In genomic region chrX:49877397-49878101, GRCh38 we compare ENCODE assay signal across 1 cellular context.
TF ChIP-seq lines count a peak whose summit lies in the region.

No MANE protein-coding gene starts in this region.

TF ChIP-seq in HepG2, 621 proteins besides CTCF, POLR2A, EP300 and RAD21 (continued from another document and continues in another):
- TF ChIP-seq ZBTB4 (CRISPR knock-in tag; IDR thresholded peaks at IDR 0.05; ENCODE audit: borderline replicate concordance): no peak
- peak; percentile 95 for TF ChIP-seq MED1 (CRISPR knock-in tag; IDR thresholded peaks at IDR 0.05)
- peak; percentile 84 for TF ChIP-seq CREM (IDR thresholded peaks at IDR 0.05)
- TF ChIP-seq CREM (CRISPR knock-in tag; IDR thresholded peaks at IDR 0.05): no peak
- no peak for TF ChIP-seq CSRNP2 (CRISPR knock-in tag; conservative IDR thresholded peaks at IDR 0.05; ENCODE audit: low read depth)
- no peak for TF ChIP-seq KLF12 (CRISPR knock-in tag; IDR thresholded peaks at IDR 0.05; ENCODE audit: borderline replicate concordance)
- no peak for TF ChIP-seq ZFP36 (IDR thresholded peaks at IDR 0.05; ENCODE audit: borderline replicate concordance, low read depth, low read length, partially characterized antibody)
- TF ChIP-seq HNF4A (CRISPR knock-in tag; IDR thresholded peaks at IDR 0.05): peak; percentile 89
- peak; percentile 53; the same call in 1 of the 2 replicates for TF ChIP-seq TAF1 (CRISPR knock-in tag; IDR thresholded peaks at IDR 0.05)
- TF ChIP-seq THAP7 (CRISPR knock-in tag; IDR thresholded peaks at IDR 0.05): no peak
- TF ChIP-seq MYNN (CRISPR knock-in tag; IDR thresholded peaks at IDR 0.05; ENCODE audit: low read depth): no peak
- no peak for TF ChIP-seq ZNF572 (CRISPR knock-in tag; IDR thresholded peaks at IDR 0.05)
- TF ChIP-seq FOXJ3 (CRISPR knock-in tag; IDR thresholded peaks at IDR 0.05; ENCODE audit: borderline replicate concordance): peak; percentile 63; the same call in 1 of the 2 replicates
- no peak for TF ChIP-seq NONO (IDR thresholded peaks at IDR 0.05)
- TF ChIP-seq NONO (CRISPR knock-in tag; conservative IDR thresholded peaks at IDR 0.05): peak; percentile 57; the same call in 1 of the 2 replicates
- TF ChIP-seq ZNF7 (CRISPR knock-in tag; IDR thresholded peaks at IDR 0.05): no peak
- TF ChIP-seq ZNF34 (CRISPR knock-in tag; IDR thresholded peaks at IDR 0.05; ENCODE audit: borderline replicate concordance): no peak
- 0 out of 2 replicates have a peak, but pooled peaks have one; percentile 52 for TF ChIP-seq ZNF772 (CRISPR knock-in tag; IDR thresholded peaks at IDR 0.05)
- no peak for TF ChIP-seq GLI4 (CRISPR knock-in tag; IDR thresholded peaks at IDR 0.05; ENCODE audit: borderline replicate concordance)
- TF ChIP-seq HIC2 (CRISPR knock-in tag; IDR thresholded peaks at IDR 0.05; ENCODE audit: low read depth): no peak
- TF ChIP-seq STAG1 (CRISPR knock-in tag; IDR thresholded peaks at IDR 0.05): no peak
- no peak for TF ChIP-seq XBP1 (CRISPR knock-in tag; IDR thresholded peaks at IDR 0.05)
- TF ChIP-seq TFAP4 (IDR thresholded peaks at IDR 0.05; ENCODE audit: borderline replicate concordance, low read depth): 0 out of 2 replicates have a peak, but pooled peaks have one; percentile 44
- no peak for TF ChIP-seq IRF2 (CRISPR knock-in tag; IDR thresholded peaks at IDR 0.05)
- TF ChIP-seq KDM2A (CRISPR knock-in tag; IDR thresholded peaks at IDR 0.05; ENCODE audit: borderline replicate concordance, low read depth): no peak
- 0 out of 2 replicates have a peak, but pooled peaks have one; percentile 24 for TF ChIP-seq RFXAP (CRISPR knock-in tag; IDR thresholded peaks at IDR 0.05; ENCODE audit: borderline replicate concordance)
- TF ChIP-seq ZNF552 (CRISPR knock-in tag; IDR thresholded peaks at IDR 0.05; ENCODE audit: borderline replicate concordance): no peak
- no peak for TF ChIP-seq CBFB (CRISPR knock-in tag; IDR thresholded peaks at IDR 0.05)
- no peak for TF ChIP-seq SPEN (CRISPR knock-in tag; IDR thresholded peaks at IDR 0.05; ENCODE audit: low read depth)
- TF ChIP-seq CREB1 (IDR thresholded peaks at IDR 0.05): no peak
- TF ChIP-seq CREB1 (CRISPR knock-in tag; IDR thresholded peaks at IDR 0.05): peak; percentile 64
- TF ChIP-seq RCOR2 (CRISPR knock-in tag; IDR thresholded peaks at IDR 0.05): no peak
- no peak for TF ChIP-seq KLF6 (CRISPR knock-in tag; IDR thresholded peaks at IDR 0.05)
- TF ChIP-seq RERE (CRISPR knock-in tag; IDR thresholded peaks at IDR 0.05; ENCODE audit: low read depth): no peak
- TF ChIP-seq HNF1A (IDR thresholded peaks at IDR 0.05; ENCODE audit: low read depth): peak; percentile 82
- TF ChIP-seq HNF1A (CRISPR knock-in tag; IDR thresholded peaks at IDR 0.05; ENCODE audit: borderline replicate concordance): peak; percentile 70; the same call in 1 of the 2 replicates
- TF ChIP-seq HNRNPLL (IDR thresholded peaks at IDR 0.05; ENCODE audit: low read depth, low read length, poor library complexity, severe bottlenecking): no peak
- TF ChIP-seq BRCA1 (CRISPR knock-in tag; IDR thresholded peaks at IDR 0.05): no peak
- peak; percentile 73 for TF ChIP-seq PHF21A (CRISPR knock-in tag; IDR thresholded peaks at IDR 0.05)
- peak; percentile 45; the same call in 1 of the 2 replicates for TF ChIP-seq SP4 (CRISPR knock-in tag; IDR thresholded peaks at IDR 0.05)
- no peak for TF ChIP-seq ZNF562 (CRISPR knock-in tag; IDR thresholded peaks at IDR 0.05; ENCODE audit: borderline replicate concordance)
- TF ChIP-seq ZNF205 (CRISPR knock-in tag; IDR thresholded peaks at IDR 0.05): 0 out of 2 replicates have a peak, but pooled peaks have one; percentile 15
- TF ChIP-seq ZNF660 (CRISPR knock-in tag; IDR thresholded peaks at IDR 0.05; ENCODE audit: borderline replicate concordance, low read depth): no peak
